ENCODE assay signal across 20 cellular contexts in genomic region chr11:30377347-30377746, GRCh38.
"Had no signal": no experiment of that assay in that cellular context is flagged by ENCODE, and none has a peak within 500 bp of the region (broad histone marks: within the 10 kb centered on the region; RNA-seq: fewer than 3 reads in every experiment).

No MANE protein-coding gene starts in this region.

- H3K27me3 ChIP-seq: colonic mucosa, gastroesophageal sphincter, sigmoid colon, tibial artery, upper lobe of left lung, uterus had no signal

- H3K4me3 Mint-ChIP-seq: immature natural killer cell; naive thymus-derived CD4-positive, alpha-beta T cell; nephron progenitor cell had no signal

- H3K36me3 Mint-ChIP-seq: immature natural killer cell; naive thymus-derived CD4-positive, alpha-beta T cell had no signal

- H3K4me1 ChIP-seq: colonic mucosa, gastroesophageal sphincter, left ventricle myocardium inferior, lower lobe of right lung, psoas muscle, sigmoid colon, tibial artery, upper lobe of left lung, uterus had no signal

- H3K9me3 ChIP-seq: colonic mucosa, gastroesophageal sphincter, left ventricle myocardium inferior, lower lobe of right lung, psoas muscle, sigmoid colon, tibial artery, upper lobe of left lung, uterus had no signal

- H3K4me1 Mint-ChIP-seq: immature natural killer cell; naive thymus-derived CD4-positive, alpha-beta T cell had no signal

- H3K36me3 ChIP-seq: colonic mucosa, gastroesophageal sphincter, left ventricle myocardium inferior, lower lobe of right lung, sigmoid colon, tibial artery, upper lobe of left lung, uterus had no signal

- FAIRE-seq: small intestine had no signal

- H3K27ac Mint-ChIP-seq: immature natural killer cell; naive thymus-derived CD4-positive, alpha-beta T cell; nephron progenitor cell had no signal

- H3K4me3 ChIP-seq: colonic mucosa, gastroesophageal sphincter, left ventricle myocardium inferior, lower lobe of right lung, psoas muscle, sigmoid colon, tibial artery, upper lobe of left lung, uterus had no signal

- H3K27ac ChIP-seq: colonic mucosa, gastroesophageal sphincter, left ventricle myocardium inferior, lower lobe of right lung, psoas muscle, sigmoid colon, tibial artery, upper lobe of left lung, uterus had no signal

- DNase-seq: colonic mucosa; dermis blood vessel endothelial cell; immature natural killer cell; kidney; left cardiac atrium; left ventricle myocardium inferior; lower lobe of right lung; mesenchymal stem cell; naive thymus-derived CD4-positive, alpha-beta T cell; nephron progenitor cell; psoas muscle; retina; sigmoid colon; small intestine; stimulated activated CD4-positive, alpha-beta T cell treated with anti-CD3 and anti-CD28 coated beads, Interleukin-2, amount 100 ng/mL, for 48 hours; stimulated activated naive CD8-positive, alpha-beta T cell treated with anti-CD3 and anti-CD28 coated beads, Interleukin-15, Interleukin-2, amounts not matched to agents 100 U/mL and 50 U/mL, for 24 hours; tibial artery; upper lobe of left lung; uterus had no signal

- H3K9me3 Mint-ChIP-seq: immature natural killer cell; naive thymus-derived CD4-positive, alpha-beta T cell; nephron progenitor cell had no signal

- ATAC-seq: gastroesophageal sphincter; left cardiac atrium; lower lobe of right lung; naive thymus-derived CD4-positive, alpha-beta T cell; psoas muscle; stimulated activated naive CD8-positive, alpha-beta T cell treated with anti-CD3 and anti-CD28 coated beads, Interleukin-15, Interleukin-2, amounts not matched to agents 100 U/mL and 50 U/mL, for 24 hours had no signal
